16 cellular contexts compared by ENCODE assay signal in genomic region chr2:7725850-7726242, GRCh38.
A peak's percentile ranks its signal among the peaks of the same experiment; 100 is the strongest.
DNase-seq lines count a peak whose midpoint lies in the region; ATAC-seq and TF ChIP-seq lines count a peak whose summit lies in the region.
"Had no signal": no experiment of that assay in that cellular context is flagged by ENCODE, and none has a peak within 500 bp of the region (broad histone marks: within the 10 kb centered on the region; RNA-seq: fewer than 3 reads in every experiment).

No MANE protein-coding gene starts in this region.

- H2AFZ ChIP-seq in smooth muscle cell (ENCODE audit: low read depth), result peak overlapping the region; percentile 50

- H3K4me3 ChIP-seq in choroid plexus epithelial cell (ENCODE audit: low read depth, low read length), result no peak overlapping the region
- H3K4me3 ChIP-seq in smooth muscle cell, result no peak overlapping the region

- H3K9me3 ChIP-seq in smooth muscle cell (replicated peaks; ENCODE audit: low read depth), result no peaks in the 10 kb centered on the region

- DNase-seq in activated CD8-positive, alpha-beta memory T cell treated with anti-CD3 and anti-CD28 coated beads, Interleukin-2, amount 10 ng/mL, durations not matched to agents 7 days and 5 days, result no peak
- DNase-seq in activated CD8-positive, alpha-beta memory T cell treated with anti-CD3 and anti-CD28 coated beads, Interleukin-2, amount 50 U/mL, for 48 hours, result no peak
- DNase-seq in T-cell, result no peak
- peak; percentile 5 for DNase-seq in choroid plexus epithelial cell (ENCODE audit: low read depth)
- DNase-seq in smooth muscle cell (lab: John Stamatoyannopoulos, UW; ENCODE audit: unreplicated experiment), result no peak
- no peak for DNase-seq in NCI-H1694 treated with DMSO at 0.1 percent for 48 hours (lab: John Stamatoyannopoulos, UW)
- no peak for DNase-seq in substantia nigra (lab: John Stamatoyannopoulos, UW)
- DNase-seq: GDM1, NCI-H2081 treated with DMSO at 0.1 percent for 48 hours, NCI-H526 treated with DMSO at 0.1 percent for 48 hours had no signal

- H3K4me1 Mint-ChIP-seq in activated CD8-positive, alpha-beta memory T cell treated with anti-CD3 and anti-CD28 coated beads, Interleukin-2, amount 10 ng/mL, durations not matched to agents 7 days and 5 days, result peaks cover 51% of the 10 kb centered on the region
- H3K4me1 Mint-ChIP-seq in T-cell, result peaks cover 52 to 67% (median 56%) of the 10 kb centered on the region in 3 donors
- H3K4me1 Mint-ChIP-seq: CD4-positive, CD25-positive, alpha-beta regulatory T cell had no signal

- H4K20me1 ChIP-seq in smooth muscle cell (ENCODE audit: low read depth), result no peaks in the 10 kb centered on the region

- peak overlapping the region; percentile 97 for H3K27ac Mint-ChIP-seq in activated CD8-positive, alpha-beta memory T cell treated with anti-CD3 and anti-CD28 coated beads, Interleukin-2, amount 10 ng/mL, durations not matched to agents 7 days and 5 days
- peak overlapping the region; percentile 76 to 81 for H3K27ac Mint-ChIP-seq in T-cell
- H3K27ac Mint-ChIP-seq: CD4-positive, CD25-positive, alpha-beta regulatory T cell; dendritic cell treated with granulocyte-macrophage colony-stimulating factor and Interleukin-4, amounts not matched to agents 40 ng/mL and 50 ng/mL, for 4 days had no signal

- no peak overlapping the region for H3K9ac ChIP-seq in smooth muscle cell (ENCODE audit: low read depth)

- peaks cover 27% of the 10 kb centered on the region for H3K4me1 ChIP-seq in smooth muscle cell (ENCODE audit: low read depth)

- TF ChIP-seq CTCF in choroid plexus epithelial cell (conservative IDR thresholded peaks at IDR 0.05; ENCODE audit: low read depth, low read length) (no peak), smooth muscle cell (IDR thresholded peaks at IDR 0.05; ENCODE audit: borderline replicate concordance, insufficient read depth, poor library complexity, severe bottlenecking) (no peak)

- H3K9me3 Mint-ChIP-seq in activated CD8-positive, alpha-beta memory T cell treated with anti-CD3 and anti-CD28 coated beads, Interleukin-2, amount 10 ng/mL, durations not matched to agents 7 days and 5 days (ENCODE audit: low read depth), result no peaks in the 10 kb centered on the region
- no peaks in the 10 kb centered on the region for H3K9me3 Mint-ChIP-seq in T-cell
- H3K9me3 Mint-ChIP-seq: CD4-positive, CD25-positive, alpha-beta regulatory T cell; dendritic cell treated with granulocyte-macrophage colony-stimulating factor and Interleukin-4, amounts not matched to agents 40 ng/mL and 50 ng/mL, for 4 days; mesothelial cell of epicardium had no signal

- no peak overlapping the region for H3K4me2 ChIP-seq in smooth muscle cell

- no peak for ATAC-seq in activated CD8-positive, alpha-beta memory T cell treated with anti-CD3 and anti-CD28 coated beads, Interleukin-2, amount 10 ng/mL, durations not matched to agents 7 days and 5 days
- ATAC-seq in T-cell (replicated peaks in 1 of 4) (peak in 2 of 4 experiments; percentile 4 to 20), GM21390 (IDR thresholded peaks at IDR 0.05; ENCODE audit: unreplicated experiment) (no peak)
- ATAC-seq: esophagus mucosa, HepG2 had no signal

- H3K79me2 ChIP-seq in smooth muscle cell (ENCODE audit: low read depth), result no peaks in the 10 kb centered on the region

- POLR2A ChIA-PET in T-cell (lab: Charles Lee), result interaction anchor here in 1 of 2 donors (0.9 to 2.3 kb wide), 3 partner anchors 19 to 956 kb away, joined by 3 to 13 read pairs (median 5); partner anchors contain the start of gene ID2

- 86% methylated on average over 1 of the region's 1 CpG for WGBS in smooth muscle cell (ENCODE audit: low lambda C conversion rate)

- H3K27ac ChIP-seq in smooth muscle cell (ENCODE audit: low read depth) (no peak overlapping the region), substantia nigra (ENCODE audit: low read depth, low read length, poor library complexity, severe bottlenecking) (no peak overlapping the region)

- H3K27me3 ChIP-seq in smooth muscle cell (ENCODE audit: low read depth), result no peaks in the 10 kb centered on the region

- peaks cover 7% of the 10 kb centered on the region for H3F3A ChIP-seq in smooth muscle cell (ENCODE audit: low read depth)

- CTCF ChIA-PET in activated CD8-positive, alpha-beta memory T cell treated with anti-CD3 and anti-CD28 coated beads, Interleukin-2, amount 10 ng/mL, durations not matched to agents 7 days and 5 days (lab: Charles Lee), result interaction anchor here (1.0 to 5.2 kb wide), 12 partner anchors 14 to 957 kb away, joined by 3 to 31 read pairs (median 6); partner anchors contain the start of gene ID2
- CTCF ChIA-PET in T-cell (lab: Charles Lee), result interaction anchor here in 1 of 2 donors (0.6 to 2.4 kb wide), 8 partner anchors 19 to 957 kb away, joined by 3 to 11 read pairs (median 4); partner anchors contain the start of gene ID2

- peak overlapping the region; percentile 90 for H3K4me3 Mint-ChIP-seq in activated CD8-positive, alpha-beta memory T cell treated with anti-CD3 and anti-CD28 coated beads, Interleukin-2, amount 10 ng/mL, durations not matched to agents 7 days and 5 days
- H3K4me3 Mint-ChIP-seq in T-cell, result peak overlapping the region; percentile 53 to 79 (median 73)
- H3K4me3 Mint-ChIP-seq: CD4-positive, CD25-positive, alpha-beta regulatory T cell; dendritic cell treated with granulocyte-macrophage colony-stimulating factor and Interleukin-4, amounts not matched to agents 40 ng/mL and 50 ng/mL, for 4 days; mesothelial cell of epicardium had no signal

- H3K36me3 ChIP-seq in smooth muscle cell (ENCODE audit: low read depth), result no peaks in the 10 kb centered on the region

- H3K27me3 Mint-ChIP-seq in activated CD8-positive, alpha-beta memory T cell treated with anti-CD3 and anti-CD28 coated beads, Interleukin-2, amount 10 ng/mL, durations not matched to agents 7 days and 5 days, result no peaks in the 10 kb centered on the region
- H3K27me3 Mint-ChIP-seq in T-cell, result no peaks in the 10 kb centered on the region
- H3K27me3 Mint-ChIP-seq: dendritic cell treated with granulocyte-macrophage colony-stimulating factor and Interleukin-4, amounts not matched to agents 40 ng/mL and 50 ng/mL, for 4 days had no signal

- peaks cover 63% of the 10 kb centered on the region for H3K36me3 Mint-ChIP-seq in activated CD8-positive, alpha-beta memory T cell treated with anti-CD3 and anti-CD28 coated beads, Interleukin-2, amount 10 ng/mL, durations not matched to agents 7 days and 5 days
- H3K36me3 Mint-ChIP-seq in T-cell, result peaks cover 2% of the 10 kb centered on the region
- H3K36me3 Mint-ChIP-seq: CD4-positive, CD25-positive, alpha-beta regulatory T cell; mesothelial cell of epicardium had no signal
